8 cellular contexts compared by ENCODE assay signal in the genomic region with DNA sequence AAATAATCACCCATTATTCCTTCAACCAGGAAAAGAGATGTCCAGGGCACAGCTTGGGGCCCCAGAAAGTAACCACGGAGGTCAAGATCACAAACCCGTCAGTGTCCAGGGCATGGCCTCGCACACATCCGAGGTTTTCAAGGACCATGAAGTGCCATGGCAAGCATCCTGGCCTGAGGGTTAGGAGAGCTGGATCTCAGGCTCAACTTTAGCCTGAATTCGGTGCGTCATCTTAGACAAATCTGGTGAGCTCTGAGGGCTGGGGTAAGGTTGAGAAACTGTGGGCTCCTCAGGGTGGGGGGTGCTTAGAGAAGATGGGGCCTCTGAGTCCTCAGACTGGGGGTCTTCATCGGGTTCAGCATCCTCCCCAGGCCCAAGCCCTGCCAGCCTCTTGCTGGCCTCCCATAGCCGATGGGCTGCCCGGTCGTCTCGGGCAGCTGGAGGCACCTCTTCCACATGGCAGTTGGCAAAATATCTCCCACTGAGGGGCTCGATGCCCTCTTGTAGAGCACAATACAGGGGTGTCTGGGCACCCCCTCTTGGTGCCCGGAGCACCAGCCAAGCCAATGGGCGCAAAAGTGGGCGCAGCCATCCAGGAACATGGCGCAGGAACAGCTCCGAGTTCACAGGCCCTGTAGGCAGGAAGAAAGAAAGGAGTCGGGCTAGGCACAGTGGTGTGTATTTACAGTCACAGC. TPM values are rescaled to one million over a fixed set of nuclear protein-coding genes. Genes with fewer than 3 reads are reported as not detected.
DNase-seq lines count a peak whose midpoint lies in the region; ATAC-seq and TF ChIP-seq lines count a peak whose summit lies in the region.

No MANE protein-coding gene starts in this region.

- H3K4me1 ChIP-seq in CD4-positive, CD25-positive, alpha-beta regulatory T cell (ENCODE audit: control insufficient read depth, insufficient read depth, low read length, poor library complexity, severe bottlenecking): peaks cover 66% of the 10 kb centered on the region
- H3K4me1 ChIP-seq in OCI-LY1 (ENCODE audit: insufficient read depth, low read length, severe bottlenecking): peaks cover 57% of the 10 kb centered on the region
- peaks cover 42% of the 10 kb centered on the region for H3K4me1 ChIP-seq in effector memory CD4-positive, alpha-beta T cell (ENCODE audit: control insufficient read depth, insufficient read depth, low read length, poor library complexity, severe bottlenecking)
- peaks cover 29% of the 10 kb centered on the region for H3K4me1 ChIP-seq in osteoblast (ENCODE audit: insufficient read depth, low read length)

- peaks cover 21% of the 10 kb centered on the region for H3K79me2 ChIP-seq in OCI-LY1 (ENCODE audit: insufficient read depth, low read length)
- peaks cover 31% of the 10 kb centered on the region for H3K79me2 ChIP-seq in osteoblast (ENCODE audit: insufficient read depth, low read length)

- peaks cover 4% of the 10 kb centered on the region for H3K27me3 Mint-ChIP-seq in CD4-positive, CD25-positive, alpha-beta regulatory T cell

- peak overlapping the region; percentile 87 for H3K27ac ChIP-seq in CD4-positive, CD25-positive, alpha-beta regulatory T cell (ENCODE audit: insufficient read depth, low read length, poor library complexity, severe bottlenecking)
- H3K27ac ChIP-seq in OCI-LY1 (ENCODE audit: low read depth, low read length, poor library complexity, severe bottlenecking) (peak overlapping the region; percentile 73), osteoblast (ENCODE audit: low read depth, low read length) (no peak overlapping the region)
- H3K27ac ChIP-seq in effector memory CD4-positive, alpha-beta T cell (ENCODE audit: insufficient read depth, low read length, poor library complexity, severe bottlenecking): peak overlapping the region; percentile 89

- no peaks in the 10 kb centered on the region for H3K9me3 ChIP-seq in CD4-positive, CD25-positive, alpha-beta regulatory T cell (ENCODE audit: control insufficient read depth in 2 of 2, low read length in 2 of 2)
- H3K9me3 ChIP-seq in OCI-LY1 (ENCODE audit: low read length) (no peaks in the 10 kb centered on the region), osteoblast (ENCODE audit: low read depth, low read length) (no peaks in the 10 kb centered on the region)
- H3K9me3 ChIP-seq in effector memory CD4-positive, alpha-beta T cell (ENCODE audit: control insufficient read depth, low read length): no peaks in the 10 kb centered on the region

- no peaks in the 10 kb centered on the region for H4K20me1 ChIP-seq in OCI-LY1 (ENCODE audit: insufficient read depth, low read length)
- peaks cover 4% of the 10 kb centered on the region for H4K20me1 ChIP-seq in osteoblast (ENCODE audit: insufficient read depth, low read length)

- peak overlapping the region; percentile 78 for H3K4me3 ChIP-seq in CD4-positive, CD25-positive, alpha-beta regulatory T cell (ENCODE audit: low read depth, low read length)
- H3K4me3 ChIP-seq in OCI-LY1 (ENCODE audit: low read depth, low read length, poor library complexity, severe bottlenecking): peak overlapping the region; percentile 90
- peak overlapping the region; percentile 96 for H3K4me3 ChIP-seq in effector memory CD4-positive, alpha-beta T cell (ENCODE audit: insufficient read depth, low read depth, low read length, poor library complexity, severe bottlenecking)
- peak overlapping the region; percentile 90 for H3K4me3 ChIP-seq in osteoblast (ENCODE audit: insufficient read depth, low read length)

- no peak for DNase-seq in CD4-positive, CD25-positive, alpha-beta regulatory T cell
- no peak for DNase-seq in effector memory CD4-positive, alpha-beta T cell
- peak; percentile 59 for DNase-seq in osteoblast (ENCODE audit: insufficient read length, low spot score, missing footprints)
- DNase-seq in NCI-H345 treated with DMSO at 0.1 percent for 48 hours (lab: John Stamatoyannopoulos, UW; ENCODE audit: unreplicated experiment): no peak
- no peak for DNase-seq in DMS79 (lab: John Stamatoyannopoulos, UW)
- no peak for DNase-seq in NCI-H1436 treated with DMSO at 0.1 percent for 48 hours (lab: John Stamatoyannopoulos, UW)

- H3K4me1 Mint-ChIP-seq in CD4-positive, CD25-positive, alpha-beta regulatory T cell: peaks cover 18 to 73% (median 53%) of the 10 kb centered on the region in 4 donors

- H3K4me2 ChIP-seq in OCI-LY1 (ENCODE audit: low read length): peak overlapping the region; percentile 94
- peak overlapping the region; percentile 94 for H3K4me2 ChIP-seq in osteoblast (ENCODE audit: insufficient read depth, low read length)

- no peaks in the 10 kb centered on the region for H3K27me3 ChIP-seq in CD4-positive, CD25-positive, alpha-beta regulatory T cell (ENCODE audit: control insufficient read depth, insufficient read depth, low read length)
- H3K27me3 ChIP-seq in OCI-LY1 (ENCODE audit: insufficient read depth, low read length): no peaks in the 10 kb centered on the region
- H3K27me3 ChIP-seq in effector memory CD4-positive, alpha-beta T cell (replicated peaks; ENCODE audit: control insufficient read depth, insufficient read depth, low read length, poor library complexity, severe bottlenecking): no peaks in the 10 kb centered on the region
- H3K27me3 ChIP-seq in osteoblast (ENCODE audit: insufficient read depth, low read length): no peaks in the 10 kb centered on the region

- no peaks in the 10 kb centered on the region for H3F3A ChIP-seq in OCI-LY1 (ENCODE audit: insufficient read depth, low read length)

- peak overlapping the region; percentile 97 to 99 (median 98) for H3K4me3 Mint-ChIP-seq in CD4-positive, CD25-positive, alpha-beta regulatory T cell

- TF ChIP-seq CTCF in OCI-LY1 (IDR thresholded peaks at IDR 0.05; ENCODE audit: low read length) (no peak), osteoblast (IDR thresholded peaks at IDR 0.05; ENCODE audit: extremely low read depth, low read depth, low read length) (no peak)

- no peaks in the 10 kb centered on the region for H3K9me2 ChIP-seq in OCI-LY1 (ENCODE audit: low read depth, low read length)

- H3K9me3 Mint-ChIP-seq in CD4-positive, CD25-positive, alpha-beta regulatory T cell: no peaks in the 10 kb centered on the region

- H3K36me3 ChIP-seq in CD4-positive, CD25-positive, alpha-beta regulatory T cell (ENCODE audit: control insufficient read depth, insufficient read depth, low read length): no peaks in the 10 kb centered on the region
- peaks cover 8% of the 10 kb centered on the region for H3K36me3 ChIP-seq in OCI-LY1 (ENCODE audit: insufficient read depth, low read length)
- H3K36me3 ChIP-seq in effector memory CD4-positive, alpha-beta T cell (ENCODE audit: control insufficient read depth, insufficient read depth, low read length): no peaks in the 10 kb centered on the region
- no peaks in the 10 kb centered on the region for H3K36me3 ChIP-seq in osteoblast (ENCODE audit: insufficient read depth, low read length)

- H2AFZ ChIP-seq in OCI-LY1 (ENCODE audit: low read length): no peak overlapping the region
- peak overlapping the region; percentile 96 for H2AFZ ChIP-seq in osteoblast (ENCODE audit: low read length)

- H3K36me3 Mint-ChIP-seq in CD4-positive, CD25-positive, alpha-beta regulatory T cell: peaks cover 12% of the 10 kb centered on the region

- H3K9ac ChIP-seq in OCI-LY1 (ENCODE audit: low read length): peak overlapping the region; percentile 91; the same call in 1 of the 2 replicates

- no peak for ATAC-seq in CD4-positive, CD25-positive, alpha-beta regulatory T cell (ENCODE audit: low read depth in 2 of 2)
- ATAC-seq in HG02763 (IDR thresholded peaks at IDR 0.05; ENCODE audit: unreplicated experiment): no peak

- H3K27ac Mint-ChIP-seq in CD4-positive, CD25-positive, alpha-beta regulatory T cell: peak overlapping the region; percentile 94 to 96 (median 95)

RNA-seq across cellular contexts. Expression of a gene that starts 0.9 kb away (rescaled TPM):
- 167 TPM for total RNA-seq in CD4-positive, CD25-positive, alpha-beta regulatory T cell
- 100 to 1,000 TPM; 268 to 345 (median 303) TPM for polyA plus RNA-seq in CD4-positive, CD25-positive, alpha-beta regulatory T cell
- 32.1 and 35.1 TPM in 2 replicates for total RNA-seq in osteoblast

RNA-seq across cellular contexts. Expression of a gene that starts 4.5 kb away (rescaled TPM):
- 21.1 TPM for total RNA-seq in CD4-positive, CD25-positive, alpha-beta regulatory T cell
- 10 to 100 TPM; 15.0 to 21.1 (median 17.7) TPM for polyA plus RNA-seq in CD4-positive, CD25-positive, alpha-beta regulatory T cell
- 4.7 and 6.2 TPM in 2 replicates for total RNA-seq in osteoblast

RNA-seq across cellular contexts. Expression of a gene that starts 43.6 kb away (rescaled TPM):
- total RNA-seq in CD4-positive, CD25-positive, alpha-beta regulatory T cell: 22.1 TPM
- 10 to 100 TPM; 37.7 to 44.9 (median 42.7) TPM for polyA plus RNA-seq in CD4-positive, CD25-positive, alpha-beta regulatory T cell
- total RNA-seq in osteoblast: 28.9 and 30.4 TPM in 2 replicates

RNA-seq across cellular contexts. Expression of a gene that starts 52.9 kb away (rescaled TPM):
- 200 TPM for total RNA-seq in CD4-positive, CD25-positive, alpha-beta regulatory T cell
- 1 to 10 TPM; 5.4 to 8.4 (median 5.8) TPM for polyA plus RNA-seq in CD4-positive, CD25-positive, alpha-beta regulatory T cell
- total RNA-seq in osteoblast: 20.3 and 26.8 TPM in 2 replicates

RNA-seq across cellular contexts. Expression of a gene that starts 55.8 kb away (rescaled TPM):
- 23.4 TPM for total RNA-seq in CD4-positive, CD25-positive, alpha-beta regulatory T cell
- polyA plus RNA-seq in CD4-positive, CD25-positive, alpha-beta regulatory T cell: 10 to 100 TPM in 2 of 4 donors, 1 to 10 TPM in 2; 4.4 to 13.5 (median 11.1) TPM
- 4.4 and 5.1 TPM in 2 replicates for total RNA-seq in osteoblast
